In genomic region chr5:164187780-164188179, GRCh38 we compare ENCODE assay signal across 25 cellular contexts.
"Had no signal": no experiment of that assay in that cellular context is flagged by ENCODE, and none has a peak within 500 bp of the region (broad histone marks: within the 10 kb centered on the region; RNA-seq: fewer than 3 reads in every experiment).

No MANE protein-coding gene starts in this region.

- H3K9me3 ChIP-seq: MG63, SJCRH30 had no signal

- H3K4me3 ChIP-seq: MG63, SJCRH30 had no signal

- H3K36me3 ChIP-seq: MG63, SJCRH30 had no signal

- H3K27me3 ChIP-seq: MG63, SJCRH30 had no signal

- DNase-seq: IMR-90, Karpas-422, KG1, MG63, NCI-H1092, NCI-H1105 treated with DMSO at 0.1 percent for 48 hours, NCI-H1417 treated with DMSO at 0.1 percent for 48 hours, NCI-H146, NCI-H1694 treated with DMSO at 0.1 percent for 48 hours, NCI-H1930, NCI-H2081, NCI-H2107, NCI-H2227 treated with DMSO at 0.1 percent for 48 hours, NCI-H446, NCI-H510A, NCI-H524 treated with DMSO at 0.1 percent for 48 hours, NCI-H69, NCI-H774, PC-3, SHP77, SJCRH30, SW 1271, T-cell had no signal

- H3K27ac ChIP-seq: RWPE1, SJCRH30 had no signal

- FAIRE-seq: HepG2 had no signal
